Comparison of ENCODE assay signal across 1 cellular context in genomic region chr7:150959739-150960734, GRCh38.
TF ChIP-seq lines count a peak whose summit lies in the region.

No MANE protein-coding gene starts in this region.

TF ChIP-seq in K562, 482 proteins besides CTCF, POLR2A, EP300 and RAD21 (continued from another document and continues in another):
- TF ChIP-seq ARID4B (CRISPR knock-in tag; IDR thresholded peaks at IDR 0.05) (no peak; the same call in 1 of the 2 replicates), MBD2 (IDR thresholded peaks at IDR 0.05; ENCODE audit: borderline replicate concordance, low read depth) (peak; percentile 89), HOMEZ (CRISPR knock-in tag; IDR thresholded peaks at IDR 0.05) (0 out of 2 replicates have a peak, but pooled peaks have one; percentile 82), ZBTB1 (CRISPR knock-in tag; IDR thresholded peaks at IDR 0.05; ENCODE audit: borderline replicate concordance, low read depth) (no peak), ESRRB (CRISPR knock-in tag; IDR thresholded peaks at IDR 0.05; ENCODE audit: borderline replicate concordance) (no peak), CREM (IDR thresholded peaks at IDR 0.05; ENCODE audit: low read depth) (peak; percentile 95), SMARCA5 (IDR thresholded peaks at IDR 0.05) (peak; percentile 100), BRCA1 (IDR thresholded peaks at IDR 0.05) (no peak), BRCA1 (CRISPR knock-in tag; IDR thresholded peaks at IDR 0.05) (no peak), PHTF2 (CRISPR knock-in tag; IDR thresholded peaks at IDR 0.05) (0 out of 2 replicates have a peak, but pooled peaks have one; percentile 77), TAF9B (IDR thresholded peaks at IDR 0.05; ENCODE audit: partially characterized antibody) (no peak), PHF8 (IDR thresholded peaks at IDR 0.05; ENCODE audit: borderline replicate concordance, low read length) (no peak), GATA2 (CRISPR knock-in tag; IDR thresholded peaks at IDR 0.05) (peak; percentile 98), GTF2B (IDR thresholded peaks at IDR 0.05; ENCODE audit: extremely low read depth, insufficient read length) (no peak), PYGO2 (tag; IDR thresholded peaks at IDR 0.05) (peak; percentile 88), PHB (CRISPR knock-in tag; IDR thresholded peaks at IDR 0.05) (no peak; the same call in 1 of the 2 replicates), MAZ (CRISPR knock-in tag; conservative IDR thresholded peaks at IDR 0.05 in 1 of 2, IDR thresholded peaks at IDR 0.05 in 1 of 2) (peak; percentile 38 to 76), CREBBP (IDR thresholded peaks at IDR 0.05; ENCODE audit: low read depth, low read length) (no peak), TARDBP (IDR thresholded peaks at IDR 0.05) (peak; percentile 78; the same call in 1 of the 2 replicates), TRIM25 (IDR thresholded peaks at IDR 0.05; ENCODE audit: borderline replicate concordance) (no peak), CHCHD3 (CRISPR knock-in tag; IDR thresholded peaks at IDR 0.05) (no peak; the same call in 1 of the 2 replicates), DLX4 (CRISPR knock-in tag; IDR thresholded peaks at IDR 0.05) (no peak), ZNF77 (CRISPR knock-in tag; IDR thresholded peaks at IDR 0.05) (no peak), ZNF165 (CRISPR knock-in tag; IDR thresholded peaks at IDR 0.05; ENCODE audit: borderline replicate concordance) (peak; percentile 42; the same call in 1 of the 2 replicates), DNMT1 (IDR thresholded peaks at IDR 0.05) (no peak; the same call in 1 of the 2 replicates), RCOR1 (IDR thresholded peaks at IDR 0.05; ENCODE audit: borderline replicate concordance in 1 of 2, low read depth in 2 of 2, low read length in 2 of 2) (peak; percentile 70 to 83), GABPB1 (CRISPR knock-in tag; IDR thresholded peaks at IDR 0.05) (peak; percentile 24; the same call in 1 of the 2 replicates), MITF (IDR thresholded peaks at IDR 0.05) (peak; percentile 89), ZNF668 (CRISPR knock-in tag; IDR thresholded peaks at IDR 0.05) (peak; percentile 89), ZNF764 (CRISPR knock-in tag; IDR thresholded peaks at IDR 0.05; ENCODE audit: low read depth) (no peak), RUNX1 (IDR thresholded peaks at IDR 0.05; ENCODE audit: low read depth) (no peak), HNRNPK (IDR thresholded peaks at IDR 0.05; ENCODE audit: low read depth, low read length, poor library complexity, severe bottlenecking) (no peak), NR3C1 (CRISPR knock-in tag; IDR thresholded peaks at IDR 0.05) (no peak), SMARCC2 (IDR thresholded peaks at IDR 0.05; ENCODE audit: low read depth) (peak; percentile 98), TFAM (CRISPR knock-in tag; conservative IDR thresholded peaks at IDR 0.05) (no peak), NCOR1 (IDR thresholded peaks at IDR 0.05) (no peak), NR2C2 (CRISPR knock-in tag; IDR thresholded peaks at IDR 0.05) (no peak), NR2C2 (tag; IDR thresholded peaks at IDR 0.05) (peak; percentile 35; the same call in 1 of the 2 replicates), TRIM28 (IDR thresholded peaks at IDR 0.05) (peak; percentile 48), REST (CRISPR knock-in tag; IDR thresholded peaks at IDR 0.05; ENCODE audit: low read depth) (0 out of 2 replicates have a peak, but pooled peaks have one; percentile 50), ZNF347 (CRISPR knock-in tag; IDR thresholded peaks at IDR 0.05; ENCODE audit: low read depth) (no peak), IRF9 (tag; IDR thresholded peaks at IDR 0.05) (peak; percentile 88), NFRKB (IDR thresholded peaks at IDR 0.05; ENCODE audit: low read depth) (peak; percentile 98), KDM1A (IDR thresholded peaks at IDR 0.05) (no peak), MAFG (tag; conservative IDR thresholded peaks at IDR 0.05) (peak; percentile 87), JUN (IDR thresholded peaks at IDR 0.05; ENCODE audit: borderline replicate concordance, low read depth, low read length) (peak; percentile 76; the same call in 1 of the 2 replicates), JUN (CRISPR knock-in tag; IDR thresholded peaks at IDR 0.05; ENCODE audit: borderline replicate concordance) (0 out of 2 replicates have a peak, but pooled peaks have one; percentile 35), PRDM10 (IDR thresholded peaks at IDR 0.05; ENCODE audit: partially characterized antibody) (peak; percentile 74)
